ENCODE assay signal across 1 cellular context in the genomic region with DNA sequence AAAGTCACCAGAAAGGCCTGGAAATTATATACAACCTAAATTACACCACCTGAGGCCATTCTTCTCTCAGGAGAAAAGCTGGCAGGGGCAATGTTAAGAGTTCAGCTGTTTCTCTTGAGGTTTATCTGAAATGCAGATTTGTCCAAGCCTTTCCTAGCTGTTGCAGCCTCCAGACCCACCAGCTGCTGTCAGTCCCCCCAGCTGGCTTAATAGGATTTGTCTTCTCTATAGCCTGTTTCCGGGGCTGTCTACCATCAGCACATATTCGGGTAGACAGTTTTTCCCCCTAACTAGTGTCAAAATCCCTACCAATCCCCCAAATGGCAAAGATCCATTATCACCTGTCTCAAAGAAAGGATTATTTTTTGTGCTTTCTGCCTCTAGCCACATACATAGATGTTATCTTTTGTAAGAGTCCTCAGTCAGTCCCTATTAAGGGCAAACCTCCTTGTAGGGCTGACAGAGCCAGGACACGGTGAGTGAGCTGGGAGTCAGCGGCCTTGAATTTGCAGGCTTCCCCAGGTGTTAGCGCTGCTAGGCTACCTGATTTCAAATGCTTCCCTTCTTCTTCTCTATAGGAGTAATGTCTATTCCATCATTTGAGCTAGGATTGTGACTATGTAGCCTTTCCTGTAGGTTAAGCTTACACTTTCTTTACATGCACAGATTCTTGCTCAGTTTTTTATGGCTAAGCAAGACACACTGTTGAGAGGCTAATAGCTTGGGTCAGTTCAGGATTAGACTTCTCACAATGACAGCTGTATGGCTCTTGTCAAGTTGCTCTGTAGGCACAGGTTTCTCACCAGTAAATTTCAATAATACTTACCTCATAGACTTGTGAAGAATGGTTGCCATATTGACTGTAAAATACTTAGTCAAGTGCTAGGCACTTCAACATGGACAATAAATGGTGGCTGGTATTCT.
TF ChIP-seq lines count a peak whose summit lies in the region.

No MANE protein-coding gene starts in this region.

TF ChIP-seq in SK-N-SH, 30 proteins besides CTCF, POLR2A, EP300 and RAD21 (continued from another document):
- TF ChIP-seq TCF12 (IDR thresholded peaks at IDR 0.05) = no peak
- TF ChIP-seq FOXJ3 (CRISPR knock-in tag; IDR thresholded peaks at IDR 0.05) = peak; percentile 55; the same call in 1 of the 2 replicates
- peak; percentile 88 for TF ChIP-seq GATA2 (CRISPR knock-in tag; IDR thresholded peaks at IDR 0.05)
